1 cellular context compared by ENCODE assay signal in genomic region chr21:37244506-37245083, GRCh38.
TF ChIP-seq lines count a peak whose summit lies in the region.

No MANE protein-coding gene starts in this region.

TF ChIP-seq in GM23338, 12 proteins besides CTCF, POLR2A, EP300 and RAD21 (continued from another document):
- no peak for TF ChIP-seq ZNF462 (CRISPR knock-in tag; IDR thresholded peaks at IDR 0.05)
- no peak for TF ChIP-seq ETS1 (IDR thresholded peaks at IDR 0.05)
- no peak for TF ChIP-seq ZNF331 (CRISPR knock-in tag; IDR thresholded peaks at IDR 0.05; ENCODE audit: low read depth)
- TF ChIP-seq JUNB (IDR thresholded peaks at IDR 0.05; ENCODE audit: unreplicated experiment): no peak
- no peak for TF ChIP-seq NANOG (IDR thresholded peaks at IDR 0.05; ENCODE audit: borderline replicate concordance)
- TF ChIP-seq EZH2 (IDR thresholded peaks at IDR 0.05; ENCODE audit: low read depth, unreplicated experiment): no peak
- TF ChIP-seq STAT1 (IDR thresholded peaks at IDR 0.05; ENCODE audit: unreplicated experiment): no peak
- TF ChIP-seq ZNF114 (CRISPR knock-in tag; IDR thresholded peaks at IDR 0.05): no peak
- TF ChIP-seq CREB1 (CRISPR knock-in tag; IDR thresholded peaks at IDR 0.05; ENCODE audit: low read depth): no peak
- no peak for TF ChIP-seq EZH2phosphoT487 (IDR thresholded peaks at IDR 0.05; ENCODE audit: unreplicated experiment)
TF ChIP-seq in GM23338: peak in this region for 0.
